Comparison of ENCODE assay signal across 2 cellular contexts in genomic region chr17:73348824-73349095, GRCh38.
TF ChIP-seq lines count a peak whose summit lies in the region.

No MANE protein-coding gene starts in this region.

TF ChIP-seq in IMR-90, 13 proteins besides CTCF, POLR2A, EP300 and RAD21:
- TF ChIP-seq MAFK (IDR thresholded peaks at IDR 0.05; ENCODE audit: low read depth, low read length): no peak
- TF ChIP-seq RFX5 (IDR thresholded peaks at IDR 0.05; ENCODE audit: low read depth, low read length): no peak
- TF ChIP-seq CEBPB (IDR thresholded peaks at IDR 0.05; ENCODE audit: low read depth, low read length): no peak
- TF ChIP-seq MAZ (IDR thresholded peaks at IDR 0.05; ENCODE audit: borderline replicate concordance, low read depth, low read length): no peak
- no peak for TF ChIP-seq NFE2L2 (IDR thresholded peaks at IDR 0.05; ENCODE audit: low read depth, low read length)
- no peak for TF ChIP-seq USF2 (IDR thresholded peaks at IDR 0.05; ENCODE audit: low read depth, low read length)
- TF ChIP-seq BHLHE40 (IDR thresholded peaks at IDR 0.05; ENCODE audit: low read depth, low read length): no peak
- TF ChIP-seq RCOR1 (IDR thresholded peaks at IDR 0.05; ENCODE audit: insufficient replicate concordance, low read length): no peak
- TF ChIP-seq CHD1 (IDR thresholded peaks at IDR 0.05; ENCODE audit: low read depth, low read length): no peak
- TF ChIP-seq SMC3 (IDR thresholded peaks at IDR 0.05; ENCODE audit: low read depth, low read length): no peak
- no peak for TF ChIP-seq ELK1 (IDR thresholded peaks at IDR 0.05; ENCODE audit: borderline replicate concordance, low read depth, low read length)
- no peak for TF ChIP-seq MXI1 (IDR thresholded peaks at IDR 0.05; ENCODE audit: borderline replicate concordance, low read depth, low read length)
- TF ChIP-seq FOS (IDR thresholded peaks at IDR 0.05; ENCODE audit: low read depth, low read length): no peak

TF ChIP-seq in H1, 55 proteins besides CTCF, POLR2A, EP300 and RAD21:
- TF ChIP-seq TCF12 (IDR thresholded peaks at IDR 0.05; ENCODE audit: low read depth, low read length): no peak
- no peak for TF ChIP-seq CHD2 (IDR thresholded peaks at IDR 0.05; ENCODE audit: low read length)
- TF ChIP-seq TBP (IDR thresholded peaks at IDR 0.05; ENCODE audit: low read depth, low read length): no peak; the same call in 1 of the 2 replicates
- TF ChIP-seq JUN (IDR thresholded peaks at IDR 0.05; ENCODE audit: low read depth, low read length): no peak
- TF ChIP-seq SP4 (IDR thresholded peaks at IDR 0.05; ENCODE audit: low read length): no peak
- no peak for TF ChIP-seq MAX (IDR thresholded peaks at IDR 0.05)
- TF ChIP-seq CEBPB (IDR thresholded peaks at IDR 0.05; ENCODE audit: low read depth, low read length): no peak
- no peak for TF ChIP-seq SP2 (IDR thresholded peaks at IDR 0.05; ENCODE audit: low read length)
- TF ChIP-seq SUZ12 (IDR thresholded peaks at IDR 0.05; ENCODE audit: low read length): no peak
- no peak for TF ChIP-seq TAF1 (IDR thresholded peaks at IDR 0.05; ENCODE audit: low read depth, low read length)
